ENCODE assay signal across 8 cellular contexts in the genomic region with DNA sequence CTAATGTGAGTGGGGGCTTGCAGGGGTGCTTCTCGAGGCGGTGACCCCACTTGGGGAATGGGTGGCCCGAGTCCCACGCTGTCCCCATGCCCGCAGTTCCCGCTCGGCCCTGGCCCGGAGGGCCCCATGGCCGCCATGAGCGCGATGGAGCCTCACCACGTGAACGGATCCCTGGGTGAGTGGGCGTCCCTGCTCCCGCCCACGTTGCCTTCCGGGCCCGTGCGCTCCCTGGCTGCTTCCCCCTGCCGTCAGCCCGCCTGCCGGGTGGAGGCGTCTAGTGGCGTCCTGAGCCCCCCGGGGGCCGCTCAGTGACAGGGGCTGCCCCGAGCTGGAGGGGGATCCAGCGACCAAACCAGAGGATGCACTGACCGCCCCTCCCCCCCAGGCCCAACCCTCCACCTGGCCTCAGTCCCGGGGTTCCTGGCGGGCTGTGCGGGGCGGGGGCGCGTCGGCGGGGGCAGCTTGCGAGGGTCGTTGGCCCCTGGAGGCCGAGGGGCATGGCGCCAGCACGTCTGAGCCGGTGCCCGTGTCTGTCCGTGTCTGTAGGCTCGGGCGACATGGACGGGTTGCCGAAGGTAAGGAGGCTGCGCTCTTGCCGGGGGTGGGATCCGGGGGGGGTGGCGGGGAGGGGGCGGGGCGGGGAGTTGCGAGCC. TPM values are rescaled to one million over a fixed set of nuclear protein-coding genes. Genes with fewer than 3 reads are reported as not detected.
A peak's percentile ranks its signal among the peaks of the same experiment; 100 is the strongest.
DNase-seq lines count a peak whose midpoint lies in the region; ATAC-seq and TF ChIP-seq lines count a peak whose summit lies in the region.

No MANE protein-coding gene starts in this region.

- H3K27ac ChIP-seq in BLaER1 = peak overlapping the region; percentile 88
- H3K27ac ChIP-seq in HCT116 (ENCODE audit: low read depth, low read length) = peak overlapping the region; percentile 14; the same call in 1 of the 2 replicates

- TF ChIP-seq CTCF in HCT116 (IDR thresholded peaks at IDR 0.05 in 2 of 3, conservative IDR thresholded peaks at IDR 0.05 in 1 of 3; ENCODE audit: borderline replicate concordance in 1 of 3, insufficient read depth in 1 of 3, low read depth in 2 of 3, low read length in 2 of 3) (no peak), choroid plexus epithelial cell (conservative IDR thresholded peaks at IDR 0.05; ENCODE audit: low read depth, low read length) (no peak), mucosa of descending colon (IDR thresholded peaks at IDR 0.05) (no peak)

- no peak overlapping the region for H3K4me3 Mint-ChIP-seq in activated T-helper 1 cell treated with anti-CD3 and anti-CD28 coated beads, Interleukin-12 subunit alpha, Interleukin-12 subunit beta, Interleukin-2, Interleukin-4 antibody, amounts not matched to agents 30 ng/mL and 10 ng/mL and 1 ng/mL, durations not matched to agents 14 hours and 24 hours and 36 hours

- no peak for ATAC-seq in HCT116
- ATAC-seq in mucosa of descending colon = no peak

- H3K27me3 Mint-ChIP-seq in activated T-helper 1 cell treated with anti-CD3 and anti-CD28 coated beads, Interleukin-12 subunit alpha, Interleukin-12 subunit beta, Interleukin-2, Interleukin-4 antibody, amounts not matched to agents 30 ng/mL and 10 ng/mL and 1 ng/mL, durations not matched to agents 14 hours and 24 hours and 36 hours (ENCODE audit: insufficient read depth) = peaks cover 2% of the 10 kb centered on the region

- RAD21 ChIA-PET in HCT116 (lab: Charles Lee; ENCODE audit: low non-redundant PET in 1 of 2, low total read pairs in 2 of 2, uncharacterized antibody in 2 of 2, unreplicated experiment in 2 of 2) = no interaction called here

- POLR2A ChIA-PET in HCT116 (lab: Charles Lee) = no interaction called here

- H2AFZ ChIP-seq in HCT116 (ENCODE audit: low read depth, low read length, poor library complexity, severe bottlenecking) = no peak overlapping the region

- H3K4me2 ChIP-seq in BLaER1 (peak overlapping the region; percentile 96), HCT116 (ENCODE audit: low read length) (no peak overlapping the region)

- H3K9me2 ChIP-seq in HCT116 (ENCODE audit: insufficient read depth) = no peaks in the 10 kb centered on the region

- H3K36me3 Mint-ChIP-seq in activated T-helper 1 cell treated with anti-CD3 and anti-CD28 coated beads, Interleukin-12 subunit alpha, Interleukin-12 subunit beta, Interleukin-2, Interleukin-4 antibody, amounts not matched to agents 30 ng/mL and 10 ng/mL and 1 ng/mL, durations not matched to agents 14 hours and 24 hours and 36 hours (ENCODE audit: low read depth) = peaks cover 7% of the 10 kb centered on the region

- CTCF ChIA-PET in HCT116 (lab: Charles Lee) = no interaction called here

- H3K4me1 ChIP-seq in BLaER1 (peaks cover 75% of the 10 kb centered on the region), HCT116 (ENCODE audit: control insufficient read depth in 1 of 2, insufficient read depth in 2 of 2, low read length in 2 of 2) (peaks cover under 1 to 24% of the 10 kb centered on the region in 2 experiments), mucosa of descending colon (ENCODE audit: low read depth) (peaks cover 34% of the 10 kb centered on the region)

- TF ChIP-seq POLR2A in HCT116 (IDR thresholded peaks at IDR 0.05; ENCODE audit: borderline replicate concordance, extremely low read depth, insufficient read depth, insufficient read length) = no peak

- H3K9ac ChIP-seq in BLaER1 (peak overlapping the region; percentile 84), HCT116 (ENCODE audit: low read length) (no peak overlapping the region)

- no TSS peak for BruUV-seq in HCT116 (replicated peaks; lab: Mats Ljungman, UMichigan)

- intact Hi-C loops in HCT116 (cut with micrococcal nuclease) (no loop called here), mucosa of descending colon (cut with DNase I, micrococcal nuclease) (no loop called here)
- intact Hi-C loops in activated T-helper 1 cell treated with anti-CD3 and anti-CD28 coated beads, Interleukin-12 subunit alpha, Interleukin-12 subunit beta, Interleukin-2, Interleukin-4 antibody, amounts not matched to agents 30 ng/mL and 10 ng/mL and 1 ng/mL, durations not matched to agents 14 hours and 24 hours and 36 hours (cut with micrococcal nuclease) = no loop called here

- DNase-seq in HCT116 (ENCODE audit: low read depth, low spot score) (no peak), choroid plexus epithelial cell (ENCODE audit: low read depth) (no peak), mucosa of descending colon (peak in 2 of 3 donors; percentile 57 to 80), HUDEP-2 (lab: John Stamatoyannopoulos, UW; ENCODE audit: unreplicated experiment in 76 of 76) (no peak), NCI-H128 (lab: John Stamatoyannopoulos, UW; ENCODE audit: unreplicated experiment) (no peak), NCI-H524 (lab: John Stamatoyannopoulos, UW) (no peak)
- no peak for DNase-seq in activated T-helper 1 cell treated with anti-CD3 and anti-CD28 coated beads, Interleukin-12 subunit alpha, Interleukin-12 subunit beta, Interleukin-2, Interleukin-4 antibody, amounts not matched to agents 30 ng/mL and 10 ng/mL and 1 ng/mL, durations not matched to agents 14 hours and 24 hours and 36 hours (ENCODE audit: low spot score)

- H3K79me2 ChIP-seq in HCT116 (ENCODE audit: insufficient read depth, low read length) = peaks cover 9% of the 10 kb centered on the region; the same call in 1 of the 2 replicates

- H3K9me3 ChIP-seq in BLaER1 = no peaks in the 10 kb centered on the region
- H3K9me3 ChIP-seq in HCT116 (ENCODE audit: control insufficient read depth in 1 of 2, insufficient read depth in 1 of 2, low read depth in 1 of 2, low read length in 2 of 2) = no peaks in the 10 kb centered on the region
- H3K9me3 ChIP-seq in mucosa of descending colon = no peaks in the 10 kb centered on the region

- H4K20me1 ChIP-seq in BLaER1 (peaks cover 36% of the 10 kb centered on the region), HCT116 (ENCODE audit: insufficient read depth) (no peaks in the 10 kb centered on the region)

- no peaks in the 10 kb centered on the region for H3K4me1 Mint-ChIP-seq in activated T-helper 1 cell treated with anti-CD3 and anti-CD28 coated beads, Interleukin-12 subunit alpha, Interleukin-12 subunit beta, Interleukin-2, Interleukin-4 antibody, amounts not matched to agents 30 ng/mL and 10 ng/mL and 1 ng/mL, durations not matched to agents 14 hours and 24 hours and 36 hours (ENCODE audit: low read depth)

- H3K9me3 Mint-ChIP-seq in activated T-helper 1 cell treated with anti-CD3 and anti-CD28 coated beads, Interleukin-12 subunit alpha, Interleukin-12 subunit beta, Interleukin-2, Interleukin-4 antibody, amounts not matched to agents 30 ng/mL and 10 ng/mL and 1 ng/mL, durations not matched to agents 14 hours and 24 hours and 36 hours = no peaks in the 10 kb centered on the region

- TF ChIP-seq RAD21 in HCT116 (IDR thresholded peaks at IDR 0.05; ENCODE audit: low read depth) = no peak

- peaks cover 27% of the 10 kb centered on the region for H3K36me3 ChIP-seq in BLaER1
- peaks cover 3 to 8% of the 10 kb centered on the region in 2 experiments; a peak in 3 of 4 replicates for H3K36me3 ChIP-seq in HCT116 (ENCODE audit: control insufficient read depth in 1 of 2, insufficient read depth in 2 of 2, low read length in 2 of 2)
- H3K36me3 ChIP-seq in mucosa of descending colon (ENCODE audit: low read depth) = no peaks in the 10 kb centered on the region

- H3K4me3 ChIP-seq in BLaER1 (peak overlapping the region; percentile 76), HCT116 (replicated peaks in 1 of 2; ENCODE audit: low read depth in 1 of 2, low read length in 2 of 2) (no peak overlapping the region), choroid plexus epithelial cell (ENCODE audit: low read depth, low read length) (peak overlapping the region; percentile 54), mucosa of descending colon (no peak overlapping the region)

- H3K27me3 ChIP-seq in BLaER1 = no peaks in the 10 kb centered on the region
- no peaks in the 10 kb centered on the region for H3K27me3 ChIP-seq in HCT116 (ENCODE audit: insufficient read depth, low read length)

- no peak overlapping the region for H3K27ac Mint-ChIP-seq in activated T-helper 1 cell treated with anti-CD3 and anti-CD28 coated beads, Interleukin-12 subunit alpha, Interleukin-12 subunit beta, Interleukin-2, Interleukin-4 antibody, amounts not matched to agents 30 ng/mL and 10 ng/mL and 1 ng/mL, durations not matched to agents 14 hours and 24 hours and 36 hours

RNA-seq across cellular contexts. Expression of a gene that starts 4.8 kb away (rescaled TPM):
- 365 TPM for total RNA-seq in HCT116 (2021; ENCODE audit: unreplicated experiment)
- polyA plus RNA-seq in HCT116 (2012) = 282 and 302 TPM in 2 replicates
- 10 to 100 TPM; 10.2 to 20.0 (median 13.2) TPM for total RNA-seq in mucosa of descending colon
- 9.0 and 10.7 TPM in 2 replicates for total RNA-seq in activated T-helper 1 cell treated with anti-CD3 and anti-CD28 coated beads, Interleukin-12 subunit alpha, Interleukin-12 subunit beta, Interleukin-2, Interleukin-4 antibody, amounts not matched to agents 30 ng/mL and 10 ng/mL and 1 ng/mL, durations not matched to agents 14 hours and 24 hours and 36 hours

RNA-seq across cellular contexts. Expression of a gene that starts 14.0 kb away (rescaled TPM):
- total RNA-seq in HCT116 (2021; ENCODE audit: unreplicated experiment) = 164 TPM
- 55.6 and 64.2 TPM in 2 replicates for polyA plus RNA-seq in HCT116 (2012)
- total RNA-seq in mucosa of descending colon = 10 to 100 TPM; 31.2 to 48.6 (median 41.1) TPM
- total RNA-seq in activated T-helper 1 cell treated with anti-CD3 and anti-CD28 coated beads, Interleukin-12 subunit alpha, Interleukin-12 subunit beta, Interleukin-2, Interleukin-4 antibody, amounts not matched to agents 30 ng/mL and 10 ng/mL and 1 ng/mL, durations not matched to agents 14 hours and 24 hours and 36 hours = 135 and 141 TPM in 2 replicates

RNA-seq across cellular contexts. Expression of a gene that starts 35.7 kb away (rescaled TPM):
- total RNA-seq in HCT116 (2021; ENCODE audit: unreplicated experiment) = 0.12 TPM
- polyA plus RNA-seq in HCT116 (2012) = not detected in 2 replicates
- 1 to 10 TPM; 2.1 to 8.8 (median 5.8) TPM for total RNA-seq in mucosa of descending colon
- not detected in 2 replicates for total RNA-seq in activated T-helper 1 cell treated with anti-CD3 and anti-CD28 coated beads, Interleukin-12 subunit alpha, Interleukin-12 subunit beta, Interleukin-2, Interleukin-4 antibody, amounts not matched to agents 30 ng/mL and 10 ng/mL and 1 ng/mL, durations not matched to agents 14 hours and 24 hours and 36 hours

RNA-seq across cellular contexts. Expression of a gene that starts 47.2 kb away (rescaled TPM):
- total RNA-seq in HCT116 (2021; ENCODE audit: unreplicated experiment) = 425 TPM
- 480 and 583 TPM in 2 replicates for polyA plus RNA-seq in HCT116 (2012)
- total RNA-seq in mucosa of descending colon = 10 to 100 TPM; 13.8 to 28.2 (median 20.4) TPM
- not detected in 2 replicates for total RNA-seq in activated T-helper 1 cell treated with anti-CD3 and anti-CD28 coated beads, Interleukin-12 subunit alpha, Interleukin-12 subunit beta, Interleukin-2, Interleukin-4 antibody, amounts not matched to agents 30 ng/mL and 10 ng/mL and 1 ng/mL, durations not matched to agents 14 hours and 24 hours and 36 hours

Comparison
In these comparisons a context has a peak if more than half of its experiments do, and no peak if none do; other contexts are left out.
1. H3K4me3 ChIP-seq: peak in BLaER1 (single experiment) and choroid plexus epithelial cell (single experiment); none in HCT116 (0 of 2) and mucosa of descending colon (single experiment).
2. DNase-seq: peak in mucosa of descending colon (2 of 3); none in HCT116 (single experiment), choroid plexus epithelial cell (single experiment), HUDEP-2 (0 of 76), NCI-H128 (single experiment), NCI-H524 (0 of 2) and activated T-helper 1 cell treated with anti-CD3 and anti-CD28 coated beads, Interleukin-12 subunit alpha, Interleukin-12 subunit beta, Interleukin-2, Interleukin-4 antibody, amounts not matched to agents 30 ng/mL and 10 ng/mL and 1 ng/mL, durations not matched to agents 14 hours and 24 hours and 36 hours (single experiment).
3. RNA of a gene that starts 4.8 kb away (total RNA-seq): 365 TPM in HCT116 (single experiment); 10.2 to 20.0 TPM in mucosa of descending colon and 9.0 to 10.7 TPM in activated T-helper 1 cell treated with anti-CD3 and anti-CD28 coated beads, Interleukin-12 subunit alpha, Interleukin-12 subunit beta, Interleukin-2, Interleukin-4 antibody, amounts not matched to agents 30 ng/mL and 10 ng/mL and 1 ng/mL, durations not matched to agents 14 hours and 24 hours and 36 hours; every median in the first group is over 10 times any median in the second.